Comparison of ENCODE assay signal across 17 cellular contexts in genomic region chr5:110854200-110854599, GRCh38.
"Had no signal": no experiment of that assay in that cellular context is flagged by ENCODE, and none has a peak within 500 bp of the region (broad histone marks: within the 10 kb centered on the region; RNA-seq: fewer than 3 reads in every experiment).

No MANE protein-coding gene starts in this region.

- H3K9me3 ChIP-seq: colonic mucosa, thyroid gland had no signal

- H3K27ac ChIP-seq: colonic mucosa, thyroid gland, WERI-Rb-1 had no signal

- ATAC-seq: activated T-cell treated with anti-CD3 and anti-CD28 coated beads, Interleukin-2, amount 50 U/mL, for 72 hours; left colon had no signal

- H3K27me3 ChIP-seq: colonic mucosa, thyroid gland had no signal

- DNase-seq: activated CD4-positive, alpha-beta T cell treated with anti-CD3 and anti-CD28 coated beads for 1 hour; activated CD8-positive, alpha-beta memory T cell treated with anti-CD3 and anti-CD28 coated beads for 24 hours; activated effector memory CD4-positive, alpha-beta T cell treated with anti-CD3 and anti-CD28 coated beads, Interleukin-2, amount 50 U/mL, for 16 hours; activated naive CD4-positive, alpha-beta T cell treated with anti-CD3 and anti-CD28 coated beads, Interleukin-2, amount 50 U/mL, for 16 hours; activated T-cell treated with anti-CD3 and anti-CD28 coated beads, Interleukin-2, amount 50 U/mL, for 72 hours; central memory CD4-positive, alpha-beta T cell; colonic mucosa; endodermal cell; left colon; midbrain; nucleus accumbens; retina; stimulated activated CD4-positive, alpha-beta T cell treated with anti-CD3 and anti-CD28 coated beads, Interleukin-2, amount 100 ng/mL, for 24 hours; stimulated activated naive CD4-positive, alpha-beta T cell treated with Interleukin-2 at 50 U/mL for 16 hours; T-helper 2 cell; thyroid gland; WERI-Rb-1 had no signal

- H3K4me3 ChIP-seq: colonic mucosa, thyroid gland had no signal

- H3K4me1 ChIP-seq: colonic mucosa, thyroid gland had no signal

- H3K36me3 ChIP-seq: colonic mucosa, thyroid gland, WERI-Rb-1 had no signal
